In the genomic region with DNA sequence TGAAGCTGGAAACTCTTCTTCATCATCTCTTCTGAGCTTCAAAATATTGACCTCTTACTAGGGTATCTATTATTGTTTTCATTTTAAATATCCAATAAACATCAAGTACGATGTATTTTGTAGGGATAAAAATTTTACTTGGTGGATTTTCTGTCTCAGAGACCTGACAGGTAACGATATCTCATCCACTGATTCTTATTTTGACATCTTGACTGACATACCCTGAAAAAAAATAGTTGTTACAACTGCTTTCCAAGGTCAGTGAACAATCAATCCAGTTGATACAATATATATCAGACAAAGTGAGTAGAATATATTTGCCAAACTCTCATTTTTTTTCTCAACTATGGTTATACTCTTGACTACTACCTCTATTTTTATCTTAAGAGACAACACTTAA, we compare ENCODE assay signal across 9 cellular contexts.
"Had no signal": no experiment of that assay in that cellular context is flagged by ENCODE, and none has a peak within 500 bp of the region (broad histone marks: within the 10 kb centered on the region; RNA-seq: fewer than 3 reads in every experiment).

No MANE protein-coding gene starts in this region.

- H3K4me3 ChIP-seq: GM23248, GM23338, HAP-1 had no signal

- H3K9me3 ChIP-seq: HAP-1 had no signal

- H3K4me3 Mint-ChIP-seq: GM23338, HFFc6 had no signal

- H3K27ac ChIP-seq: GM23248 had no signal

- H2AFZ ChIP-seq: GM23248, GM23338 had no signal

- H3K36me3 ChIP-seq: HAP-1 had no signal

- H3K9ac ChIP-seq: GM23248 had no signal

- FAIRE-seq: H1, H54 had no signal

- H3K4me2 ChIP-seq: GM23338 had no signal

- H3K27ac Mint-ChIP-seq: GM23338, HFFc6 had no signal

- H3K9me3 Mint-ChIP-seq: GM23338, HFFc6 had no signal

- DNase-seq: GM23248, GOT3, H7, HCEC 1CT, HFFc6 had no signal
